ENCODE assay signal across 10 cellular contexts in the genomic region with DNA sequence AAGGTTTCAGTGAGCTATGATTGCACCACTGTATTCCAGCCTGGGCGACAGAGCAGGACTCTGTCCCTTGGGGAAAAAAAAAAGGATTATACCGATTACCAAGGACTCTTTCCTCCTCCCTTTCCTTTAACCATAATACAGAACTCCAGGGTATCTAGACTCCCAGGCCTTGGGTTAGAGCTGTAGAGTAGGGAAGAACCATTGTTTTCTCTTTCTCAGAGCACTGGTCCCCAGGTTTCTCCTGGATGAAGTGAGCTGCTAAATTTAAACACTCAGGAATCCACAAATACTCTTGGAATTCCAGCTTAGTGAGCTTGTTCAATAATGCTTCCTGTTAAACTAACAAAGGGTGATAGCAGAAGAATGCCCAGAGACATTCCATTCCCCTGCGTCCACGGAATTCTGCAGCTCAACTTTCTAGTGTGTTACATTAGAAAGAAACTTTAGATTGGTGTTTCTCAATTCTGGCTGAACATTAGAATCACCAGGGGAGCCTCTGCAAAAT. TPM values are rescaled to one million over a fixed set of nuclear protein-coding genes. Genes with fewer than 3 reads are reported as not detected.
DNase-seq lines count a peak whose midpoint lies in the region; ATAC-seq and TF ChIP-seq lines count a peak whose summit lies in the region.
"Had no signal": no experiment of that assay in that cellular context is flagged by ENCODE, and none has a peak within 500 bp of the region (broad histone marks: within the 10 kb centered on the region; RNA-seq: fewer than 3 reads in every experiment).

No MANE protein-coding gene starts in this region.

- H3K27ac ChIP-seq in CD4-positive, alpha-beta T cell (ENCODE audit: low read depth, low read length) = no peak overlapping the region

- intact Hi-C loops in CD4-positive, alpha-beta T cell (cut with DNase I, micrococcal nuclease) = loop anchor here in 1 of 2 experiments (10.0 kb wide), 1 partner anchor 96 kb away; no protein-coding TSS in a partner anchor

- no peaks in the 10 kb centered on the region for H3K27me3 ChIP-seq in CD4-positive, alpha-beta T cell (ENCODE audit: control insufficient read depth, insufficient read depth, low read length)

- H3K27ac Mint-ChIP-seq in neural crest cell (ENCODE audit: unreplicated experiment) = peak overlapping the region; percentile 78
- no peak overlapping the region for H3K27ac Mint-ChIP-seq in CD4-positive, alpha-beta T cell
- no peak overlapping the region for H3K27ac Mint-ChIP-seq in stimulated activated memory B cell treated with anti-CD40 and anti-IgM and Interleukin-4, amounts not matched to agents 10 μg/mL and 1 μg/mL and 100 μg/mL, for 72 hours

- POLR2A ChIA-PET in HEK293T (lab: Yijun Ruan, JAX) = no interaction called here
- POLR2A ChIA-PET in CD4-positive, alpha-beta T cell (lab: Charles Lee) = no interaction called here

- H3K27me3 Mint-ChIP-seq in neural crest cell (ENCODE audit: low read depth) = no peaks in the 10 kb centered on the region
- no peaks in the 10 kb centered on the region for H3K27me3 Mint-ChIP-seq in CD4-positive, alpha-beta T cell
- H3K27me3 Mint-ChIP-seq in stimulated activated memory B cell treated with anti-CD40 and anti-IgM and Interleukin-4, amounts not matched to agents 10 μg/mL and 1 μg/mL and 100 μg/mL, for 72 hours = no peaks in the 10 kb centered on the region

- TF ChIP-seq CTCF in AG10803 (conservative IDR thresholded peaks at IDR 0.05; ENCODE audit: low read length) (no peak), fibroblast of pulmonary artery (IDR thresholded peaks at IDR 0.05; ENCODE audit: low read length, missing control alignments) (no peak), neural crest cell (conservative IDR thresholded peaks at IDR 0.05) (no peak)
- no peak for TF ChIP-seq CTCF in CD4-positive, alpha-beta T cell (IDR thresholded peaks at IDR 0.05)

- DNase-seq in AG10803 (ENCODE audit: low read depth) (peak; percentile 97), RPMI7951 (ENCODE audit: low read depth) (peak; percentile 88), fibroblast of pulmonary artery (ENCODE audit: low read depth) (peak; percentile 98), neural crest cell (ENCODE audit: low read depth, low spot score) (no peak), HEK293T (ENCODE audit: extremely low spot score) (no peak)
- no peak for DNase-seq in CD4-positive, alpha-beta T cell
- DNase-seq: DMS 273 treated with DMSO at 0.1 percent for 48 hours; effector CD8-positive, alpha-beta T cell had no signal

- ATAC-seq in CD4-positive, alpha-beta T cell (ENCODE audit: poor library complexity) = no peak
- ATAC-seq in stimulated activated memory B cell treated with anti-CD40 and anti-IgM and Interleukin-4, amounts not matched to agents 10 μg/mL and 1 μg/mL and 100 μg/mL, for 72 hours = no peak
- ATAC-seq in GM21390 (IDR thresholded peaks at IDR 0.05; ENCODE audit: unreplicated experiment) = no peak

- no peak overlapping the region for H3K4me3 Mint-ChIP-seq in neural crest cell
- no peak overlapping the region for H3K4me3 Mint-ChIP-seq in CD4-positive, alpha-beta T cell
- no peak overlapping the region for H3K4me3 Mint-ChIP-seq in stimulated activated memory B cell treated with anti-CD40 and anti-IgM and Interleukin-4, amounts not matched to agents 10 μg/mL and 1 μg/mL and 100 μg/mL, for 72 hours

- H3K36me3 Mint-ChIP-seq in neural crest cell (ENCODE audit: low read depth) = no peaks in the 10 kb centered on the region
- no peaks in the 10 kb centered on the region for H3K36me3 Mint-ChIP-seq in CD4-positive, alpha-beta T cell (ENCODE audit: low read depth)
- H3K36me3 Mint-ChIP-seq in stimulated activated memory B cell treated with anti-CD40 and anti-IgM and Interleukin-4, amounts not matched to agents 10 μg/mL and 1 μg/mL and 100 μg/mL, for 72 hours = no peaks in the 10 kb centered on the region

- H3K9me3 Mint-ChIP-seq in neural crest cell = no peaks in the 10 kb centered on the region
- H3K9me3 Mint-ChIP-seq in CD4-positive, alpha-beta T cell = no peaks in the 10 kb centered on the region
- H3K9me3 Mint-ChIP-seq in stimulated activated memory B cell treated with anti-CD40 and anti-IgM and Interleukin-4, amounts not matched to agents 10 μg/mL and 1 μg/mL and 100 μg/mL, for 72 hours = no peaks in the 10 kb centered on the region

- H3K4me3 ChIP-seq in AG10803 (ENCODE audit: low read length) (no peak overlapping the region), fibroblast of pulmonary artery (replicated peaks; ENCODE audit: low read depth, low read length) (no peak overlapping the region)

- H3K4me1 Mint-ChIP-seq in neural crest cell = peaks cover 10% of the 10 kb centered on the region
- no peaks in the 10 kb centered on the region for H3K4me1 Mint-ChIP-seq in CD4-positive, alpha-beta T cell (ENCODE audit: low read depth)
- peaks cover 13% of the 10 kb centered on the region for H3K4me1 Mint-ChIP-seq in stimulated activated memory B cell treated with anti-CD40 and anti-IgM and Interleukin-4, amounts not matched to agents 10 μg/mL and 1 μg/mL and 100 μg/mL, for 72 hours

- CTCF ChIA-PET in HEK293T (lab: Yijun Ruan, JAX) = interaction anchor here (0.9 kb wide), 1 partner anchor 14 kb away, joined by 11 read pairs; no protein-coding TSS in a partner anchor
- CTCF ChIA-PET in CD4-positive, alpha-beta T cell (lab: Charles Lee) = no interaction called here

- no peaks in the 10 kb centered on the region for H3K9me3 ChIP-seq in CD4-positive, alpha-beta T cell (ENCODE audit: control insufficient read depth, low read length)

TF ChIP-seq in HEK293T, 16 proteins besides CTCF, POLR2A, EP300 and RAD21:
- TF ChIP-seq NFRKB (IDR thresholded peaks at IDR 0.05) = no peak
- no peak for TF ChIP-seq FOXK2 (IDR thresholded peaks at IDR 0.05)
- no peak for TF ChIP-seq ELF4 (IDR thresholded peaks at IDR 0.05)
- TF ChIP-seq SUZ12 (IDR thresholded peaks at IDR 0.05) = no peak
- no peak for TF ChIP-seq FOXM1 (IDR thresholded peaks at IDR 0.05; ENCODE audit: borderline replicate concordance)
- TF ChIP-seq L3MBTL2 (conservative IDR thresholded peaks at IDR 0.05) = no peak

RNA-seq across cellular contexts. Expression of gene RPEL1, which starts 14.6 kb away (rescaled TPM):
- 0.10 and 0.12 TPM in 2 replicates for total RNA-seq in RPMI7951 (2014; rRNA removed; shearing (Covaris generic))
- total RNA-seq in neural crest cell = not detected in 2 replicates
- total RNA-seq in CD4-positive, alpha-beta T cell = not detected

RNA-seq across cellular contexts. Expression of gene NT5C2, which starts 38.0 kb away (rescaled TPM):
- 24.1 and 26.9 TPM in 2 replicates for total RNA-seq in RPMI7951 (2014; rRNA removed; shearing (Covaris generic))
- 71.3 and 71.6 TPM in 2 replicates for total RNA-seq in neural crest cell
- total RNA-seq in CD4-positive, alpha-beta T cell = 10 to 100 TPM; 43.2 to 47.8 TPM

RNA-seq across cellular contexts. Expression of gene INA, which starts 45.8 kb away (rescaled TPM):
- total RNA-seq in RPMI7951 (2014; rRNA removed; shearing (Covaris generic)) = 7.9 and 10.3 TPM in 2 replicates
- 36.4 and 39.7 TPM in 2 replicates for total RNA-seq in neural crest cell
- not detected for total RNA-seq in CD4-positive, alpha-beta T cell

Comparison
In these comparisons a context has a peak if more than half of its experiments do, and no peak if none do; other contexts are left out.
1. DNase-seq: peak in AG10803 (single experiment), RPMI7951 (single experiment) and fibroblast of pulmonary artery (single experiment); none in neural crest cell (single experiment), HEK293T (single experiment) and CD4-positive, alpha-beta T cell (0 of 10).